Comparison of ENCODE assay signal across 22 cellular contexts in the genomic region with DNA sequence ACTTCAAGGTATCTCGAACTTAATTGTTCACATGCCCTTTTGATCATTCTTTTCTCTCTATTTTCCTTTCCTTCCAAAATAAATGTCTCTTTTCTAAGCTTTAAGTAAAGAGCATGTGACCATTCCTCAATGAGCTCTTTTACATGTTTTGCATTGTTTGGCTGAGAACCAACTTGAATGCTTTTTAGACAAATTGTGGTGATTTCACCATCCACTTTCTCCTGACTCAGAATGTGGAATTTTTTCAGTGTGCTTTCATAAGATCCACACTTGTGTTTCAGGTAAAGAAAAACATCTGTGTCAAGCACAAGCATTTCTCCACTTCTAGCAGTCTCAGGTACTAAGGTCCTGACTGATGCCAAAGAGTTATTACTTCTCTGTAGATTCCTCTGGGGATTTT. TPM values are rescaled to one million over a fixed set of nuclear protein-coding genes. Genes with fewer than 3 reads are reported as not detected.
A peak's percentile ranks its signal among the peaks of the same experiment; 100 is the strongest.
DNase-seq lines count a peak whose midpoint lies in the region; TF ChIP-seq lines count a peak whose summit lies in the region.
"Had no signal": no experiment of that assay in that cellular context is flagged by ENCODE, and none has a peak within 500 bp of the region (broad histone marks: within the 10 kb centered on the region; RNA-seq: fewer than 3 reads in every experiment).

No MANE protein-coding gene starts in this region.

- TF ChIP-seq CTCF in AG10803 (conservative IDR thresholded peaks at IDR 0.05; ENCODE audit: low read length) (no peak), choroid plexus epithelial cell (conservative IDR thresholded peaks at IDR 0.05; ENCODE audit: low read depth, low read length) (no peak), Peyer's patch (IDR thresholded peaks at IDR 0.05) (no peak)

- DNase-seq in AG10803 (ENCODE audit: low read depth), result peak; percentile 92
- DNase-seq in NCI-H226, result peak; percentile 52
- peak; percentile 96 for DNase-seq in choroid plexus epithelial cell (ENCODE audit: low read depth)
- DNase-seq in non-pigmented ciliary epithelial cell (ENCODE audit: low read depth), result peak; percentile 78
- no peak for DNase-seq in Peyer's patch
- no peak for DNase-seq in HEK293T (ENCODE audit: extremely low spot score)
- no peak for DNase-seq in DMS79 (lab: John Stamatoyannopoulos, UW)
- no peak for DNase-seq in middle frontal gyrus (ENCODE audit: extremely low spot score, low spot score)
- DNase-seq: activated CD4-positive, alpha-beta memory T cell treated with anti-CD3 and anti-CD28 coated beads for 36 hours; activated naive CD8-positive, alpha-beta T cell treated with anti-CD3 and anti-CD28 coated beads, Interleukin-2, amount 50 U/mL, for 24 hours; activated T-cell treated with anti-CD3 and anti-CD28 coated beads, Interleukin-2, amount 50 U/mL, for 72 hours; erythroblast; H7; left lung; NCI-H69; posterior cingulate gyrus; stimulated activated CD4-positive, alpha-beta T cell treated with anti-CD3 and anti-CD28 coated beads, Interleukin-12 subunit alpha, Interleukin-12 subunit beta, amount 100 ng/mL, for 4 hours; stomach; SW 1271 had no signal

- H3K27ac ChIP-seq in Peyer's patch, result no peak overlapping the region
- H3K27ac ChIP-seq: BLaER1 treated with 17β-estradiol and CSF1 and Interleukin-3, amounts not matched to agents 10 nM and 100 nM; coronary artery; left lung; stomach had no signal

- H3K27me3 ChIP-seq in Peyer's patch, result no peaks in the 10 kb centered on the region
- H3K27me3 ChIP-seq: BLaER1 treated with 17β-estradiol and CSF1 and Interleukin-3, amounts not matched to agents 10 nM and 100 nM; left lung; stomach had no signal

- H3K36me3 ChIP-seq in Peyer's patch, result peaks cover 0 to 41% (median 0%) of the 10 kb centered on the region in 3 donors

- H3K4me3 ChIP-seq in AG10803 (ENCODE audit: low read length) (no peak overlapping the region), choroid plexus epithelial cell (ENCODE audit: low read depth, low read length) (no peak overlapping the region), Peyer's patch (no peak overlapping the region)
- H3K4me3 ChIP-seq: BLaER1 treated with 17β-estradiol and CSF1 and Interleukin-3, amounts not matched to agents 10 nM and 100 nM; coronary artery; GM12878; left lung; stomach had no signal

- no peaks in the 10 kb centered on the region for H3K4me1 ChIP-seq in Peyer's patch
- H3K4me1 ChIP-seq: BLaER1 treated with 17β-estradiol and CSF1 and Interleukin-3, amounts not matched to agents 10 nM and 100 nM; left lung; stomach had no signal

- TF ChIP-seq POLR2A in Peyer's patch (IDR thresholded peaks at IDR 0.05), result no peak

- POLR2A ChIA-PET in HEK293T (lab: Yijun Ruan, JAX), result no interaction called here

- H3K9me3 ChIP-seq in Peyer's patch, result peaks cover 0 to 5% (median 0%) of the 10 kb centered on the region in 4 donors

- CTCF ChIA-PET in HEK293T (lab: Yijun Ruan, JAX), result no interaction called here

TF ChIP-seq in HEK293T, 16 proteins besides CTCF, POLR2A, EP300 and RAD21:
- no peak for TF ChIP-seq L3MBTL2 (conservative IDR thresholded peaks at IDR 0.05)
- no peak for TF ChIP-seq ELF4 (IDR thresholded peaks at IDR 0.05)
- TF ChIP-seq FOXK2 (IDR thresholded peaks at IDR 0.05), result no peak
- TF ChIP-seq BHLHE40 (IDR thresholded peaks at IDR 0.05; ENCODE audit: borderline replicate concordance), result no peak
- TF ChIP-seq ZNF384 (IDR thresholded peaks at IDR 0.05), result no peak
- TF ChIP-seq CTBP1 (IDR thresholded peaks at IDR 0.05; ENCODE audit: borderline replicate concordance), result no peak
- no peak for TF ChIP-seq PKNOX1 (IDR thresholded peaks at IDR 0.05)
- no peak for TF ChIP-seq ARNT (IDR thresholded peaks at IDR 0.05)
- no peak for TF ChIP-seq NFRKB (IDR thresholded peaks at IDR 0.05)
- TF ChIP-seq FOXA1 (IDR thresholded peaks at IDR 0.05), result no peak
- no peak for TF ChIP-seq HDGF (IDR thresholded peaks at IDR 0.05; ENCODE audit: borderline replicate concordance)
- no peak for TF ChIP-seq TARDBP (IDR thresholded peaks at IDR 0.05)
- no peak for TF ChIP-seq FOXM1 (IDR thresholded peaks at IDR 0.05; ENCODE audit: borderline replicate concordance)
- TF ChIP-seq SUZ12 (IDR thresholded peaks at IDR 0.05), result no peak
- TF ChIP-seq SP1 (IDR thresholded peaks at IDR 0.05), result no peak
- TF ChIP-seq LEF1 (IDR thresholded peaks at IDR 0.05; ENCODE audit: borderline replicate concordance), result no peak

RNA-seq across cellular contexts. Expression of gene RBM43, which starts 10.7 kb away (rescaled TPM):
- total RNA-seq in Peyer's patch, result 1 to 10 TPM; 2.3 to 8.3 (median 4.7) TPM

RNA-seq across cellular contexts. Expression of gene NMI, which starts 38.5 kb away (rescaled TPM):
- total RNA-seq in Peyer's patch, result 10 to 100 TPM; 13.7 to 26.4 (median 14.4) TPM

Comparison
In these comparisons a context has a peak if more than half of its experiments do, and no peak if none do; other contexts are left out.
1. DNase-seq: peak in AG10803 (single experiment), NCI-H226 (single experiment), choroid plexus epithelial cell (single experiment) and non-pigmented ciliary epithelial cell (single experiment); none in Peyer's patch (0 of 3), HEK293T (single experiment), DMS79 (single experiment) and middle frontal gyrus (single experiment).